Comparison of ENCODE assay signal across 25 cellular contexts in genomic region chr2:240179941-240180666, GRCh38. TPM values are rescaled to one million over a fixed set of nuclear protein-coding genes. Genes with fewer than 3 reads are reported as not detected.
"Had no signal": no experiment of that assay in that cellular context is flagged by ENCODE, and none has a peak within 500 bp of the region (broad histone marks: within the 10 kb centered on the region; RNA-seq: fewer than 3 reads in every experiment).

No MANE protein-coding gene starts in this region.

- H3K4me3 Mint-ChIP-seq: activated naive CD8-positive, alpha-beta T cell treated with anti-CD3 and anti-CD28 coated beads, Interleukin-2, amount 10 ng/mL, durations not matched to agents 7 days and 5 days; activated T-helper 1 cell treated with anti-CD3 and anti-CD28 coated beads, Interleukin-12 subunit alpha, Interleukin-12 subunit beta, Interleukin-2, Interleukin-4 antibody, amounts not matched to agents 30 ng/mL and 10 ng/mL and 1 ng/mL, durations not matched to agents 14 hours and 24 hours and 36 hours; endodermal cell; memory B cell; naive thymus-derived CD4-positive, alpha-beta T cell; stimulated activated naive CD8-positive, alpha-beta T cell treated with anti-CD3 and anti-CD28 coated beads, Interleukin-15, amount 100 ng/mL, for 72 hours had no signal

- H3K27me3 ChIP-seq: body of pancreas, colonic mucosa had no signal

- H3K9me3 Mint-ChIP-seq: activated naive CD8-positive, alpha-beta T cell treated with anti-CD3 and anti-CD28 coated beads, Interleukin-2, amount 10 ng/mL, durations not matched to agents 7 days and 5 days; activated T-helper 1 cell treated with anti-CD3 and anti-CD28 coated beads, Interleukin-12 subunit alpha, Interleukin-12 subunit beta, Interleukin-2, Interleukin-4 antibody, amounts not matched to agents 30 ng/mL and 10 ng/mL and 1 ng/mL, durations not matched to agents 14 hours and 24 hours and 36 hours; endodermal cell; memory B cell; naive thymus-derived CD4-positive, alpha-beta T cell; stimulated activated naive CD8-positive, alpha-beta T cell treated with anti-CD3 and anti-CD28 coated beads, Interleukin-15, amount 100 ng/mL, for 72 hours had no signal

- H3K4me3 ChIP-seq: body of pancreas, colonic mucosa, gastroesophageal sphincter, heart right ventricle, suprapubic skin had no signal

- DNase-seq: activated CD4-positive, alpha-beta T cell treated with anti-CD3 and anti-CD28 coated beads, Interleukin-2, amount 50 U/mL, for 48 hours; activated naive CD8-positive, alpha-beta T cell treated with anti-CD3 and anti-CD28 coated beads, Interleukin-2, amount 10 ng/mL, durations not matched to agents 7 days and 5 days; activated T-cell treated with anti-CD3 and anti-CD28 coated beads for 4 hours; amygdala; body of pancreas; central memory CD4-positive, alpha-beta T cell; colonic mucosa; endodermal cell; erythroblast; heart right ventricle; kidney glomerular epithelial cell; naive thymus-derived CD4-positive, alpha-beta T cell; nucleus accumbens; stimulated activated naive CD8-positive, alpha-beta T cell treated with anti-CD3 and anti-CD28 coated beads, Interleukin-15, amount 100 ng/mL, for 72 hours; SW 1271; T-helper 2 cell; trophoblast cell had no signal

- H3K4me1 ChIP-seq: body of pancreas, colonic mucosa, gastroesophageal sphincter, heart right ventricle, suprapubic skin had no signal

- H3K36me3 ChIP-seq: colonic mucosa, gastroesophageal sphincter, heart right ventricle, suprapubic skin had no signal

- H3K27ac ChIP-seq: body of pancreas, colonic mucosa, gastroesophageal sphincter, heart right ventricle, suprapubic skin, VCaP had no signal

- H3K27ac Mint-ChIP-seq: activated naive CD8-positive, alpha-beta T cell treated with anti-CD3 and anti-CD28 coated beads, Interleukin-2, amount 10 ng/mL, durations not matched to agents 7 days and 5 days; activated T-helper 1 cell treated with anti-CD3 and anti-CD28 coated beads, Interleukin-12 subunit alpha, Interleukin-12 subunit beta, Interleukin-2, Interleukin-4 antibody, amounts not matched to agents 30 ng/mL and 10 ng/mL and 1 ng/mL, durations not matched to agents 14 hours and 24 hours and 36 hours; endodermal cell; memory B cell; naive thymus-derived CD4-positive, alpha-beta T cell had no signal

- H3K4me1 Mint-ChIP-seq: activated naive CD8-positive, alpha-beta T cell treated with anti-CD3 and anti-CD28 coated beads, Interleukin-2, amount 10 ng/mL, durations not matched to agents 7 days and 5 days; endodermal cell; memory B cell; naive thymus-derived CD4-positive, alpha-beta T cell; stimulated activated naive CD8-positive, alpha-beta T cell treated with anti-CD3 and anti-CD28 coated beads, Interleukin-15, amount 100 ng/mL, for 72 hours had no signal

- H3K9me3 ChIP-seq: body of pancreas, colonic mucosa, gastroesophageal sphincter, heart right ventricle, suprapubic skin had no signal

- ATAC-seq: body of pancreas; gastroesophageal sphincter; heart right ventricle; left ventricle myocardium superior; naive thymus-derived CD4-positive, alpha-beta T cell; stimulated activated naive CD8-positive, alpha-beta T cell treated with anti-CD3 and anti-CD28 coated beads, Interleukin-15, amount 100 ng/mL, for 72 hours had no signal

- H3K36me3 Mint-ChIP-seq: activated naive CD8-positive, alpha-beta T cell treated with anti-CD3 and anti-CD28 coated beads, Interleukin-2, amount 10 ng/mL, durations not matched to agents 7 days and 5 days; memory B cell; naive thymus-derived CD4-positive, alpha-beta T cell had no signal

RNA-seq across cellular contexts. Expression of gene OTOS, which starts 39.6 kb away (rescaled TPM):
- total RNA-seq: activated naive CD8-positive, alpha-beta T cell treated with anti-CD3 and anti-CD28 coated beads, Interleukin-2, amount 10 ng/mL, durations not matched to agents 7 days and 5 days; activated T-helper 1 cell treated with anti-CD3 and anti-CD28 coated beads, Interleukin-12 subunit alpha, Interleukin-12 subunit beta, Interleukin-2, Interleukin-4 antibody, amounts not matched to agents 30 ng/mL and 10 ng/mL and 1 ng/mL, durations not matched to agents 14 hours and 24 hours and 36 hours; body of pancreas; colonic mucosa; endodermal cell; gastroesophageal sphincter; heart right ventricle; left ventricle myocardium superior; mononuclear cell; naive thymus-derived CD4-positive, alpha-beta T cell; renal cortical epithelial cell; suprapubic skin had no signal
- polyA plus RNA-seq: heart right ventricle; naive thymus-derived CD4-positive, alpha-beta T cell had no signal
